In the genomic region with DNA sequence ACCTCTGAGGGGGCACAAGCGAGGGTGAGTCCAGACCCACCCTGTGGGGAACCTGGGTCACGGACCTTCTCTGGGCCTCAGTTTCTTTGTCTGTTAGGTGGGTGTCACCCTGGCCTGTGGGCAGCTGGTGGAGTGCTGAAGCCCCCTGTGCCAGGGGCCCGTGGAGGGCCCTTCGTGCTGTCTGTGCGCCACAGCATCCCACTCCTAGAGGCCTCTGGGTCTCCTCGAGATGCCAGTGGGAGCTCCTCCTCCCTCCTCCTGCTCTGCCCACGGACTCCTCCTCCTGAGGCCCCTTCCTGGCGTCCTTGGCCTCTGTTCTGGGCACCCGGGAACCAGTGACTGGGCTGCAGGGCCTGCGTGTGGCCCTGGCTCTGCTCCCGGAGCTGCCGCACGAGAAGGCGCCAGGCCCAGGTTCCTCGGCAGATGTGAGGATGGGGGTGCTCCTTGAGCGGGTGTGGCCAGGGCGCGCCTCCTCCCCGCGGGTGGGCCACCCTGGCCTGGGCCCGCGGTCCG, we compare ENCODE assay signal across 1 cellular context.
TF ChIP-seq lines count a peak whose summit lies in the region.

No MANE protein-coding gene starts in this region.

TF ChIP-seq in GM12878, 131 proteins besides CTCF, POLR2A, EP300 and RAD21:
- TF ChIP-seq TCF12 (IDR thresholded peaks at IDR 0.05; ENCODE audit: low read depth, low read length), result no peak
